10 cellular contexts compared by ENCODE assay signal in genomic region chr9:96478829-96479371, GRCh38. TPM values are rescaled to one million over a fixed set of nuclear protein-coding genes. Genes with fewer than 3 reads are reported as not detected.
DNase-seq lines count a peak whose midpoint lies in the region; ATAC-seq lines count a peak whose summit lies in the region.
"Had no signal": no experiment of that assay in that cellular context is flagged by ENCODE, and none has a peak within 500 bp of the region (broad histone marks: within the 10 kb centered on the region; RNA-seq: fewer than 3 reads in every experiment).

No MANE protein-coding gene starts in this region.

- H3K4me1 ChIP-seq in HAP-1: peaks cover 5% of the 10 kb centered on the region; the same call in 1 of the 2 replicates

- peaks cover 26% of the 10 kb centered on the region for H3K36me3 Mint-ChIP-seq in activated CD4-positive, alpha-beta memory T cell treated with anti-CD3 and anti-CD28 coated beads for 36 hours
- H3K36me3 Mint-ChIP-seq in stimulated activated effector memory CD8-positive, alpha-beta T cell treated with anti-CD3 and anti-CD28 coated beads, Interleukin-12 subunit alpha, Interleukin-12 subunit beta, amount 100 ng/mL, for 72 hours: peaks cover 14% of the 10 kb centered on the region

- in situ Hi-C loops in HAP-1 (cut with MboI; ENCODE audit: low sequenced_read_pairs): no loop called here

- peaks cover 44% of the 10 kb centered on the region for H3K4me1 Mint-ChIP-seq in activated CD4-positive, alpha-beta memory T cell treated with anti-CD3 and anti-CD28 coated beads for 36 hours (ENCODE audit: low read depth)
- H3K4me1 Mint-ChIP-seq in stimulated activated effector memory CD8-positive, alpha-beta T cell treated with anti-CD3 and anti-CD28 coated beads, Interleukin-12 subunit alpha, Interleukin-12 subunit beta, amount 100 ng/mL, for 72 hours: peaks cover 31% of the 10 kb centered on the region

- POLR2A ChIA-PET in activated CD4-positive, alpha-beta memory T cell treated with anti-CD3 and anti-CD28 coated beads for 36 hours (lab: Charles Lee): interaction anchor here (1.3 to 2.3 kb wide), 3 partner anchors 13 to 87 kb away, joined by 9 to 11 read pairs (median 10); partner anchors contain the start of gene HABP4

- peak; percentile 72 for ATAC-seq in HG02938 (IDR thresholded peaks at IDR 0.05; ENCODE audit: unreplicated experiment)
- ATAC-seq in stimulated activated effector memory CD8-positive, alpha-beta T cell treated with anti-CD3 and anti-CD28 coated beads, Interleukin-12 subunit alpha, Interleukin-12 subunit beta, amount 100 ng/mL, for 72 hours: peak; percentile 87
- ATAC-seq: left cardiac atrium had no signal

- no peaks in the 10 kb centered on the region for H3K27me3 ChIP-seq in HAP-1 (ENCODE audit: low read depth)

- peak overlapping the region; percentile 91 for H3K27ac Mint-ChIP-seq in activated CD4-positive, alpha-beta memory T cell treated with anti-CD3 and anti-CD28 coated beads for 36 hours
- H3K27ac Mint-ChIP-seq in stimulated activated effector memory CD8-positive, alpha-beta T cell treated with anti-CD3 and anti-CD28 coated beads, Interleukin-12 subunit alpha, Interleukin-12 subunit beta, amount 100 ng/mL, for 72 hours: peak overlapping the region; percentile 92
- H3K27ac Mint-ChIP-seq: B cell had no signal

- H3K4me3 ChIP-seq in HAP-1: no peak overlapping the region

- H3K9me3 Mint-ChIP-seq in activated CD4-positive, alpha-beta memory T cell treated with anti-CD3 and anti-CD28 coated beads for 36 hours: no peaks in the 10 kb centered on the region
- no peaks in the 10 kb centered on the region for H3K9me3 Mint-ChIP-seq in stimulated activated effector memory CD8-positive, alpha-beta T cell treated with anti-CD3 and anti-CD28 coated beads, Interleukin-12 subunit alpha, Interleukin-12 subunit beta, amount 100 ng/mL, for 72 hours

- H3K4me3 Mint-ChIP-seq in activated CD4-positive, alpha-beta memory T cell treated with anti-CD3 and anti-CD28 coated beads for 36 hours: no peak overlapping the region
- peak overlapping the region; percentile 62 for H3K4me3 Mint-ChIP-seq in stimulated activated effector memory CD8-positive, alpha-beta T cell treated with anti-CD3 and anti-CD28 coated beads, Interleukin-12 subunit alpha, Interleukin-12 subunit beta, amount 100 ng/mL, for 72 hours
- H3K4me3 Mint-ChIP-seq: B cell had no signal

- no peaks in the 10 kb centered on the region for H3K9me3 ChIP-seq in HAP-1

- DNase-seq in activated T-cell treated with anti-CD3 and anti-CD28 coated beads for 48 hours (ENCODE audit: low read depth) (peak; percentile 21), NCI-H510A (lab: John Stamatoyannopoulos, UW) (no peak), HAP-1 (ENCODE audit: low spot score in 2 of 2) (no peak), GM19240 (ENCODE audit: insufficient read length, low spot score) (no peak)
- no peak for DNase-seq in activated T-cell treated with anti-CD3 and anti-CD28 coated beads, Interleukin-2, amount 50 U/mL, for 1 hour
- peak; percentile 61 for DNase-seq in activated CD4-positive, alpha-beta memory T cell treated with anti-CD3 and anti-CD28 coated beads for 36 hours
- DNase-seq in stimulated activated effector memory CD8-positive, alpha-beta T cell treated with anti-CD3 and anti-CD28 coated beads, Interleukin-12 subunit alpha, Interleukin-12 subunit beta, amount 100 ng/mL, for 72 hours (ENCODE audit: low spot score in 2 of 2): peak; percentile 24 to 68
- DNase-seq: left cardiac atrium had no signal

- no peaks in the 10 kb centered on the region for H3K27me3 Mint-ChIP-seq in activated CD4-positive, alpha-beta memory T cell treated with anti-CD3 and anti-CD28 coated beads for 36 hours
- H3K27me3 Mint-ChIP-seq: B cell had no signal

- intact Hi-C loops in activated CD4-positive, alpha-beta memory T cell treated with anti-CD3 and anti-CD28 coated beads for 36 hours (cut with micrococcal nuclease): loop anchor here (1.0 to 10.0 kb wide), 5 partner anchors 12 to 464 kb away; no protein-coding TSS in a partner anchor

- peaks cover 9% of the 10 kb centered on the region for H3K36me3 ChIP-seq in HAP-1 (replicated peaks)

- CTCF ChIA-PET in activated CD4-positive, alpha-beta memory T cell treated with anti-CD3 and anti-CD28 coated beads for 36 hours (lab: Charles Lee): interaction anchor here (0.6 to 1.0 kb wide), 5 partner anchors 8 to 174 kb away, joined by 3 to 4 read pairs (median 3); no protein-coding TSS in a partner anchor

RNA-seq across cellular contexts. Expression of gene HABP4, which starts 28.9 kb away (rescaled TPM):
- 10 to 100 TPM; 17.4 to 19.0 TPM for total RNA-seq in activated CD4-positive, alpha-beta memory T cell treated with anti-CD3 and anti-CD28 coated beads for 36 hours

Comparison
In these comparisons a context has a peak if more than half of its experiments do, and no peak if none do; other contexts are left out.
1. DNase-seq: peak in activated T-cell treated with anti-CD3 and anti-CD28 coated beads for 48 hours (single experiment), activated CD4-positive, alpha-beta memory T cell treated with anti-CD3 and anti-CD28 coated beads for 36 hours (single experiment) and stimulated activated effector memory CD8-positive, alpha-beta T cell treated with anti-CD3 and anti-CD28 coated beads, Interleukin-12 subunit alpha, Interleukin-12 subunit beta, amount 100 ng/mL, for 72 hours (2 of 2); none in activated T-cell treated with anti-CD3 and anti-CD28 coated beads, Interleukin-2, amount 50 U/mL, for 1 hour (single experiment), NCI-H510A (single experiment), HAP-1 (0 of 2) and GM19240 (single experiment).